11 cellular contexts compared by ENCODE assay signal in the genomic region with DNA sequence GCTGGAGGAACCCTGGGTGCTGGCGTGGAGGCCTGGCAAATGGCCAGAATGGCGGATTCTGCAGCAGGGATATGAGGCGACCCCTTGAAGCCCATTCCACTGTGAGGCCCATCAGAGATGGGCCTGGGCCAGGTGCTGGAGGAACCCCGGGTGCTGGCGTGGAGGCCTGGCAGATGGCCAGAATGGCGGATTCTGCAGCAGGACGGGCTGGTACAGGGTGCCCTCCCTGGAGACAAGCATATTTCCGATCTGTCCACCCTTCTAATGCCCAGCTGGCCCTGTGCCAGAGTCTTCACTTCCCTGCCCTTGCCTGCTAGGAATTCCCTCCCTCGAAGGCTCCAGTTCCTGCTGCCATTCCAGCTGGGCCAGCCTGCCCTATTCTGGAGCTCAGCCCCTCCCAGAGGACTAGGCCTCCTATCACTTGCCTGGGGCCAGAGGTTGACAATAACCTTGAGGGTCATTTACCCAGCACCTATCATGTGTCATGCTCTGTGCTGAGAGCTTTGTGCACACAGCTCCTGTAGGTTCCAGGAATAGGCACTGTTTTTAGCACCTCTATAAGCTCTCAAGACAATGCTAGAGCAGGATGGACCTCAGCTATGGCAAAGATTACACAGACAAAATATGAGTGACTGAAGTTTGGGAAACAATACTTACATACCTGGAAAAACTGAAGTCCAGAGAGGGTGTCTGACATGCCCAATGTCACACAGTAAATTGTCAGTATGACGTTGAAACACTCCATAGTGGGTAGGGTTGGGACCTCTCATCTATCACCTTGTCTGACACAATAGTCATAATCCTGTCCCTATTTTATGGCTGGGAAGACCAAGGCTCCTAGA. TPM values are rescaled to one million over a fixed set of nuclear protein-coding genes. Genes with fewer than 3 reads are reported as not detected.
DNase-seq lines count a peak whose midpoint lies in the region; ATAC-seq, FAIRE-seq and TF ChIP-seq lines count a peak whose summit lies in the region.
"Had no signal": no experiment of that assay in that cellular context is flagged by ENCODE, and none has a peak within 500 bp of the region (broad histone marks: within the 10 kb centered on the region; RNA-seq: fewer than 3 reads in every experiment).

No MANE protein-coding gene starts in this region.

- intact Hi-C loops in K562 (cut with micrococcal nuclease), result no loop called here

- peak; percentile 1 for DNase-seq in ACHN
- peak; percentile 26 for DNase-seq in G401 (ENCODE audit: low spot score)
- no peak for DNase-seq in K562 (ENCODE audit: extremely low read depth in 1 of 4, low spot score in 3 of 4)
- no peak for DNase-seq in memory B cell (ENCODE audit: low spot score in 2 of 2)
- no peak for DNase-seq in HuH-7.5 (ENCODE audit: low spot score)
- DNase-seq in activated CD4-positive, alpha-beta T cell treated with anti-CD3 and anti-CD28 coated beads, Interleukin-2, amount 50 U/mL, for 1 hour, result no peak

- no peaks in the 10 kb centered on the region for H3K36me3 Mint-ChIP-seq in memory B cell

- H3K27me3 ChIP-seq in K562 (ENCODE audit: control insufficient read depth in 2 of 2, insufficient read depth in 2 of 2, low read length in 2 of 2), result peaks cover 14 to 52% of the 10 kb centered on the region in 2 experiments; a peak in 4 of 5 replicates

- no peak for TF ChIP-seq EP300 in K562 (IDR thresholded peaks at IDR 0.05; ENCODE audit: low read length)

- CTCF ChIA-PET in K562 (lab: Yijun Ruan, JAX; ENCODE audit: low intra/inter-chr PET ratio), result no interaction called here

- no peaks in the 10 kb centered on the region for H3K9me3 Mint-ChIP-seq in memory B cell

- POLR2A ChIA-PET in K562 (lab: Yijun Ruan, JAX), result interaction anchor here (0.7 to 0.9 kb wide), 2 partner anchors 9 to 481 kb away, joined by 3 to 4 read pairs; no protein-coding TSS in a partner anchor

- H3K4me1 Mint-ChIP-seq in memory B cell, result no peaks in the 10 kb centered on the region

- no peak for TF ChIP-seq POLR2A in K562 (conservative IDR thresholded peaks at IDR 0.05)

- 0 out of 2 replicates have a peak, but pooled peaks cover 12% of the 10 kb centered on the region for H4K20me1 ChIP-seq in K562 (replicated peaks; ENCODE audit: control insufficient read depth, insufficient read depth, low read length)

- no TSS peak for BruUV-seq in K562 (replicated peaks; lab: Mats Ljungman, UMichigan)

- H3K27ac ChIP-seq in K562 (ENCODE audit: extremely low read depth, low read depth, low read length), result no peak overlapping the region
- H3K27ac ChIP-seq: parathyroid adenoma had no signal

- in situ Hi-C loops in ACHN (cut with HindIII; ENCODE audit: low pct_ligation_motif_present, low pct_unique_long_range_greater_than_20kb, low sequenced_read_pairs), result no loop called here
- in situ Hi-C loops in G401 (cut with HindIII; ENCODE audit: low sequenced_read_pairs), result no loop called here
- in situ Hi-C loops in K562 (cut with MboI), result no loop called here

- no peaks in the 10 kb centered on the region for H3K9me1 ChIP-seq in K562 (ENCODE audit: control insufficient read depth, insufficient read depth, low read length)

- no peak for TF ChIP-seq RAD21 in K562 (CRISPR knock-in tag; conservative IDR thresholded peaks at IDR 0.05 in 1 of 2, IDR thresholded peaks at IDR 0.05 in 1 of 2)

- 0% methylated on average over 10 of the region's 10 CpGs for WGBS in K562 (ENCODE audit: insufficient coverage, low coverage, missing lambda C conversion rate)

- H3K4me3 Mint-ChIP-seq in memory B cell, result no peak overlapping the region

- TF ChIP-seq CTCF in K562 (IDR thresholded peaks at IDR 0.05 in 2 of 3, conservative IDR thresholded peaks at IDR 0.05 in 1 of 3; ENCODE audit: insufficient read depth in 2 of 3, low read depth in 1 of 3, low read length in 3 of 3), result no peak

- H2AFZ ChIP-seq in K562 (ENCODE audit: low read depth, low read length), result no peak overlapping the region
- H2AFZ ChIP-seq: parathyroid adenoma had no signal

- H3K27me3 Mint-ChIP-seq in memory B cell, result no peaks in the 10 kb centered on the region

- H3K9me3 ChIP-seq in K562 (replicated peaks; ENCODE audit: control insufficient read depth, insufficient read depth, low read depth, low read length), result no peaks in the 10 kb centered on the region

- peak overlapping the region; percentile 45 for H3K27ac Mint-ChIP-seq in memory B cell

- no peak overlapping the region for H3K4me2 ChIP-seq in K562 (ENCODE audit: insufficient read depth, low read length)

- H3K79me2 ChIP-seq in K562 (ENCODE audit: control insufficient read depth, insufficient read depth, low read length), result no peaks in the 10 kb centered on the region
- H3K79me2 ChIP-seq: parathyroid adenoma had no signal

- FAIRE-seq in K562 (lab: Jason Lieb, UNC), result no peak

- ATAC-seq in K562 (no peak), memory B cell (ENCODE audit: low read depth) (no peak), HG03097 (IDR thresholded peaks at IDR 0.05; ENCODE audit: low FRiP score, unreplicated experiment) (no peak), GM21529 (IDR thresholded peaks at IDR 0.05; ENCODE audit: unreplicated experiment) (no peak)

- H3K9ac ChIP-seq in K562 (ENCODE audit: insufficient read depth in 1 of 2, low read depth in 2 of 2, low read length in 2 of 2), result peak overlapping the region in 1 of 2 experiments; percentile 14; a peak in 1 of 4 replicates
- H3K9ac ChIP-seq: parathyroid adenoma had no signal

- H3K36me3 ChIP-seq in K562 (ENCODE audit: control insufficient read depth, insufficient read depth, low read length), result no peaks in the 10 kb centered on the region

- H3K4me3 ChIP-seq in K562, result no peak overlapping the region

- H3K4me1 ChIP-seq in K562 (replicated peaks in 1 of 2; ENCODE audit: control insufficient read depth in 2 of 2, insufficient read depth in 2 of 2, low read length in 2 of 2), result no peaks in the 10 kb centered on the region; a peak in 1 of 5 replicates
- H3K4me1 ChIP-seq: parathyroid adenoma had no signal

TF ChIP-seq in K562, 482 proteins besides CTCF, POLR2A, EP300 and RAD21 (continues in another document):
- TF ChIP-seq ARNT (IDR thresholded peaks at IDR 0.05) (no peak), KDM1A (IDR thresholded peaks at IDR 0.05) (peak in 1 of 2 experiments; percentile 33; a peak in 1 of 4 replicates)

RNA-seq across cellular contexts. Expression of a gene that starts 21.4 kb away (rescaled TPM):
- total RNA-seq in G401 (2014; rRNA removed; shearing (Covaris generic)), result not detected in 2 replicates
- total RNA-seq in K562 (2011; cell fraction: chromatin; rRNA removed; ENCODE audit: low replicate concordance), result not detected in 2 replicates
- not detected in 2 replicates for total RNA-seq in K562 (2011; cell fraction: nucleolus; rRNA removed)
- total RNA-seq in K562 (2011; cell fraction: nucleoplasm; rRNA removed), result not detected in 2 replicates
- total RNA-seq in K562 (2014; rRNA removed), result not detected in 2 replicates
- not detected in 2 replicates for total RNA-seq in K562 (2014; rRNA removed; fragmentation: Illumina TruSeq; extraction: Trizol)
- total RNA-seq in K562 (2015; rRNA removed; fragmentation: Illumina TruSeq; extraction: Trizol), result not detected in 2 replicates
- not detected in 2 replicates for total RNA-seq in K562 (2021)
- not detected in 2 replicates for polyA plus RNA-seq in K562 (2011; rRNA removed)
- not detected in 2 replicates for polyA plus RNA-seq in K562 (2011; cell fraction: cytosol; rRNA removed)
- polyA plus RNA-seq in K562 (2011; cell fraction: nucleus; rRNA removed), result not detected in 2 replicates
- polyA plus RNA-seq in K562 (2012), result not detected in 2 replicates
- polyA plus RNA-seq in K562 (2014; fragmentation: Illumina TruSeq; extraction: Trizol), result not detected in 2 replicates
- not detected for polyA plus RNA-seq in K562 (2014; fragmentation: Nextera tagmentation; extraction: Ambion mirVana)
- not detected in 2 replicates for polyA plus RNA-seq in K562 (2014; rRNA removed)
- not detected in 2 replicates for polyA minus RNA-seq in K562 (2011; rRNA and poly(A)+ RNA removed)
- polyA minus RNA-seq in K562 (2011; cell fraction: cytosol; rRNA and poly(A)+ RNA removed), result not detected in 2 replicates
- not detected in 2 replicates for polyA minus RNA-seq in K562 (2011; cell fraction: nucleus; rRNA and poly(A)+ RNA removed)
- total RNA-seq: HT1080, liver had no signal
- polyA plus RNA-seq: liver had no signal

RNA-seq across cellular contexts. Expression of a gene that starts 24.7 kb away (rescaled TPM):
- not detected in 2 replicates for total RNA-seq in G401 (2014; rRNA removed; shearing (Covaris generic))
- not detected in 2 replicates for total RNA-seq in K562 (2011; cell fraction: chromatin; rRNA removed; ENCODE audit: low replicate concordance)
- not detected in 2 replicates for total RNA-seq in K562 (2011; cell fraction: nucleolus; rRNA removed)
- total RNA-seq in K562 (2011; cell fraction: nucleoplasm; rRNA removed), result not detected in 2 replicates
- total RNA-seq in K562 (2014; rRNA removed) (not detected in 2 replicates), K562 (2014; rRNA removed; fragmentation: Illumina TruSeq; extraction: Trizol) (not detected in 2 replicates), K562 (2015; rRNA removed; fragmentation: Illumina TruSeq; extraction: Trizol) (not detected in 2 replicates), K562 (2021) (0.11 TPM in 1 of 2 replicates, not detected in the other)
- polyA plus RNA-seq in K562 (2011; rRNA removed) (not detected in 2 replicates), K562 (2014; fragmentation: Illumina TruSeq; extraction: Trizol) (not detected in 2 replicates), K562 (2014; fragmentation: Nextera tagmentation; extraction: Ambion mirVana) (not detected), K562 (2014; rRNA removed) (not detected in 2 replicates)
- not detected in 2 replicates for polyA plus RNA-seq in K562 (2011; cell fraction: cytosol; rRNA removed)
- not detected in 2 replicates for polyA plus RNA-seq in K562 (2011; cell fraction: nucleus; rRNA removed)
- not detected in 2 replicates for polyA plus RNA-seq in K562 (2012)
- not detected in 2 replicates for polyA minus RNA-seq in K562 (2011; rRNA and poly(A)+ RNA removed)
- polyA minus RNA-seq in K562 (2011; cell fraction: cytosol; rRNA and poly(A)+ RNA removed), result 1.1 TPM in 1 of 2 replicates, not detected in the other
- polyA minus RNA-seq in K562 (2011; cell fraction: nucleus; rRNA and poly(A)+ RNA removed), result not detected in 2 replicates
- total RNA-seq: HT1080 had no signal

RNA-seq across cellular contexts. Expression of a gene that starts 48.6 kb away (rescaled TPM):
- total RNA-seq in G401 (2014; rRNA removed; shearing (Covaris generic)), result not detected in 2 replicates
- not detected in 2 replicates for total RNA-seq in K562 (2011; cell fraction: chromatin; rRNA removed; ENCODE audit: low replicate concordance)
- not detected in 2 replicates for total RNA-seq in K562 (2011; cell fraction: nucleolus; rRNA removed)
- total RNA-seq in K562 (2011; cell fraction: nucleoplasm; rRNA removed), result not detected in 2 replicates
- total RNA-seq in K562 (2014; rRNA removed), result not detected in 2 replicates
- total RNA-seq in K562 (2014; rRNA removed; fragmentation: Illumina TruSeq; extraction: Trizol), result not detected in 2 replicates
- not detected in 2 replicates for total RNA-seq in K562 (2015; rRNA removed; fragmentation: Illumina TruSeq; extraction: Trizol)
- total RNA-seq in K562 (2021), result not detected in 2 replicates
- not detected in 2 replicates for polyA plus RNA-seq in K562 (2011; rRNA removed)
- polyA plus RNA-seq in K562 (2011; cell fraction: cytosol; rRNA removed), result not detected in 2 replicates
- polyA plus RNA-seq in K562 (2011; cell fraction: nucleus; rRNA removed), result not detected in 2 replicates
- not detected in 2 replicates for polyA plus RNA-seq in K562 (2012)
- polyA plus RNA-seq in K562 (2014; fragmentation: Illumina TruSeq; extraction: Trizol), result not detected in 2 replicates
- not detected for polyA plus RNA-seq in K562 (2014; fragmentation: Nextera tagmentation; extraction: Ambion mirVana)
- polyA plus RNA-seq in K562 (2014; rRNA removed), result not detected in 2 replicates
- polyA minus RNA-seq in K562 (2011; rRNA and poly(A)+ RNA removed), result not detected in 2 replicates
- polyA minus RNA-seq in K562 (2011; cell fraction: cytosol; rRNA and poly(A)+ RNA removed), result not detected in 2 replicates
- polyA minus RNA-seq in K562 (2011; cell fraction: nucleus; rRNA and poly(A)+ RNA removed), result not detected in 2 replicates
- total RNA-seq: HT1080, liver had no signal
- polyA plus RNA-seq: liver had no signal

Comparison
In these comparisons a context has a peak if more than half of its experiments do, and no peak if none do; other contexts are left out.
1. DNase-seq: peak in ACHN (single experiment) and G401 (single experiment); none in K562 (0 of 4), memory B cell (0 of 2), HuH-7.5 (single experiment) and activated CD4-positive, alpha-beta T cell treated with anti-CD3 and anti-CD28 coated beads, Interleukin-2, amount 50 U/mL, for 1 hour (single experiment).